14 cellular contexts compared by ENCODE assay signal in the genomic region with DNA sequence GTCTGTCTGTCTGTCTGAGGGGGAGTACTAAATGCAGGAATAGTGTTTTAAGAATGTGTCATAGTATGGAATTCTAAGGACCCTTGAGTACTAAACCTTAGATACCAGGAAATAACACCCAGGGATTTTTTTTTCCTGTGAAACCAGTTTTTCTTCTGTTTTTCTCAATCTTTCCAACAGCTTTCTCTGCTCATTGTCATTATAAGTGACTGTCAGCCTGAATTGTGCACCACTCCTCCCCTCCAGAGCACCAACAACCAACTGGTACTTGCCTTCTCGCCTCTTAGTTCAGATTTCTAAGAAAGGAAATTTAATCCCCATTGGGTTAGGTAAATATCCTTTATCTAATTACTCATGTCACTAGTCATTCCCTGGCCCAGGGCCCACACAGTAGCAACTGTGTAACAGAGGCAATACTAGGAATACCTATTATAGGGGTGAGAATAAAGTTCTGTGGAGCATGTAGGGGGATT.
DNase-seq lines count a peak whose midpoint lies in the region; ATAC-seq and TF ChIP-seq lines count a peak whose summit lies in the region.
"Had no signal": no experiment of that assay in that cellular context is flagged by ENCODE, and none has a peak within 500 bp of the region (broad histone marks: within the 10 kb centered on the region; RNA-seq: fewer than 3 reads in every experiment).

No MANE protein-coding gene starts in this region.

- CTCF ChIA-PET in activated CD4-positive, alpha-beta memory T cell treated with anti-CD3 and anti-CD28 coated beads for 36 hours (lab: Charles Lee), result no interaction called here

- no peak for TF ChIP-seq RAD21 in Ishikawa (IDR thresholded peaks at IDR 0.05; ENCODE audit: low read depth)

- POLR2A ChIA-PET in activated CD4-positive, alpha-beta memory T cell treated with anti-CD3 and anti-CD28 coated beads for 36 hours (lab: Charles Lee), result no interaction called here

- H3K4me1 Mint-ChIP-seq in activated CD4-positive, alpha-beta memory T cell treated with anti-CD3 and anti-CD28 coated beads for 36 hours (ENCODE audit: low read depth), result no peaks in the 10 kb centered on the region

- H3K27ac Mint-ChIP-seq in activated CD4-positive, alpha-beta memory T cell treated with anti-CD3 and anti-CD28 coated beads for 36 hours, result no peak overlapping the region
- H3K27ac Mint-ChIP-seq: activated T-helper 1 cell treated with anti-CD3 and anti-CD28 coated beads, Interleukin-12 subunit alpha, Interleukin-12 subunit beta, Interleukin-2, Interleukin-4 antibody, amounts not matched to agents 30 ng/mL and 10 ng/mL and 1 ng/mL, durations not matched to agents 14 hours and 24 hours and 36 hours had no signal

- no peaks in the 10 kb centered on the region for H3K27me3 Mint-ChIP-seq in activated CD4-positive, alpha-beta memory T cell treated with anti-CD3 and anti-CD28 coated beads for 36 hours

- H3K4me3 ChIP-seq in astrocyte of the cerebellum (ENCODE audit: low read depth, low read length), result no peak overlapping the region
- H3K4me3 ChIP-seq: body of pancreas had no signal

- TF ChIP-seq CTCF in astrocyte of the cerebellum (IDR thresholded peaks at IDR 0.05; ENCODE audit: low read depth, low read length, missing control alignments), result no peak

- DNase-seq in Daoy (ENCODE audit: low read depth) (peak; percentile 53), astrocyte of the cerebellum (ENCODE audit: low read depth) (peak; percentile 12), left kidney (ENCODE audit: low read depth, low spot score) (peak; percentile 91), SIG-M5 (lab: John Stamatoyannopoulos, UW) (no peak)
- DNase-seq in activated naive CD4-positive, alpha-beta T cell treated with anti-CD3 and anti-CD28 coated beads, Interleukin-2, amount 50 U/mL, for 16 hours, result no peak
- no peak for DNase-seq in activated CD4-positive, alpha-beta memory T cell treated with anti-CD3 and anti-CD28 coated beads for 36 hours
- DNase-seq: activated CD4-positive, alpha-beta T cell treated with anti-CD3 and anti-CD28 coated beads for 4 hours; BE2C; NCI-H1048; right cardiac atrium had no signal

- ATAC-seq in GM19397 (IDR thresholded peaks at IDR 0.05; ENCODE audit: unreplicated experiment), result no peak
- ATAC-seq: body of pancreas, right cardiac atrium had no signal

- no peaks in the 10 kb centered on the region for H3K36me3 Mint-ChIP-seq in activated CD4-positive, alpha-beta memory T cell treated with anti-CD3 and anti-CD28 coated beads for 36 hours

- intact Hi-C loops in activated CD4-positive, alpha-beta memory T cell treated with anti-CD3 and anti-CD28 coated beads for 36 hours (cut with micrococcal nuclease), result no loop called here

- no peak for TF ChIP-seq EP300 in Ishikawa (IDR thresholded peaks at IDR 0.05; ENCODE audit: borderline replicate concordance)

- in situ Hi-C loops in astrocyte of the cerebellum (cut with HindIII; ENCODE audit: low sequenced_read_pairs), result no loop called here

- H3K4me3 Mint-ChIP-seq in activated CD4-positive, alpha-beta memory T cell treated with anti-CD3 and anti-CD28 coated beads for 36 hours, result no peak overlapping the region
- H3K4me3 Mint-ChIP-seq: activated T-helper 1 cell treated with anti-CD3 and anti-CD28 coated beads, Interleukin-12 subunit alpha, Interleukin-12 subunit beta, Interleukin-2, Interleukin-4 antibody, amounts not matched to agents 30 ng/mL and 10 ng/mL and 1 ng/mL, durations not matched to agents 14 hours and 24 hours and 36 hours had no signal

- H3K9me3 Mint-ChIP-seq in activated CD4-positive, alpha-beta memory T cell treated with anti-CD3 and anti-CD28 coated beads for 36 hours, result peaks cover 15% of the 10 kb centered on the region

TF ChIP-seq in Ishikawa, 13 proteins besides CTCF, POLR2A, EP300 and RAD21:
- TF ChIP-seq CREB1 (IDR thresholded peaks at IDR 0.05; ENCODE audit: low read depth) (no peak), EGR1 (IDR thresholded peaks at IDR 0.05) (no peak), NFIC (IDR thresholded peaks at IDR 0.05) (peak; percentile 64), TAF1 (IDR thresholded peaks at IDR 0.05; ENCODE audit: low read depth) (no peak), CEBPB (IDR thresholded peaks at IDR 0.05) (no peak), TCF12 (IDR thresholded peaks at IDR 0.05; ENCODE audit: low read depth) (no peak)

Comparison
In these comparisons a context has a peak if more than half of its experiments do, and no peak if none do; other contexts are left out.
1. DNase-seq: peak in Daoy (single experiment), astrocyte of the cerebellum (single experiment) and left kidney (single experiment); none in activated naive CD4-positive, alpha-beta T cell treated with anti-CD3 and anti-CD28 coated beads, Interleukin-2, amount 50 U/mL, for 16 hours (single experiment), activated CD4-positive, alpha-beta memory T cell treated with anti-CD3 and anti-CD28 coated beads for 36 hours (single experiment) and SIG-M5 (single experiment).